Comparison of ENCODE assay signal across 1 cellular context in genomic region chr6:27388293-27389197, GRCh38.
TF ChIP-seq lines count a peak whose summit lies in the region.

TSS of gene ZNF391 (plus strand) at chr6:27388759. CDS start at chr6:27400371, 11,612 bp downstream.

TF ChIP-seq in HepG2, 621 proteins besides CTCF, POLR2A, EP300 and RAD21 (continued from another document and continues in another):
- TF ChIP-seq DBP (CRISPR knock-in tag; IDR thresholded peaks at IDR 0.05; ENCODE audit: not compliant biosample characterization) (no peak), IRF1 (CRISPR knock-in tag; IDR thresholded peaks at IDR 0.05; ENCODE audit: low read depth) (peak; percentile 87; the same call in 1 of the 2 replicates), ISX (CRISPR knock-in tag; conservative IDR thresholded peaks at IDR 0.05) (no peak; the same call in 1 of the 2 replicates), U2AF1 (optimal IDR thresholded peaks at IDR 0.05; ENCODE audit: low read depth, low read length) (peak; percentile 96), ZNF879 (CRISPR knock-in tag; IDR thresholded peaks at IDR 0.05) (peak; percentile 54), ZNF138 (CRISPR knock-in tag; IDR thresholded peaks at IDR 0.05; ENCODE audit: low read depth) (peak; percentile 22; the same call in 1 of the 2 replicates), FOXK1 (CRISPR knock-in tag; IDR thresholded peaks at IDR 0.05; ENCODE audit: borderline replicate concordance, low read depth) (peak; percentile 77; the same call in 1 of the 2 replicates), NFYB (CRISPR knock-in tag; IDR thresholded peaks at IDR 0.05) (peak; percentile 70), ZNF207 (IDR thresholded peaks at IDR 0.05; ENCODE audit: borderline replicate concordance) (no peak), HNRNPLL (IDR thresholded peaks at IDR 0.05; ENCODE audit: low read depth, low read length, poor library complexity, severe bottlenecking) (peak; percentile 79), RNF219 (CRISPR knock-in tag; IDR thresholded peaks at IDR 0.05) (peak; percentile 80; the same call in 1 of the 2 replicates), ZBTB21 (CRISPR knock-in tag; IDR thresholded peaks at IDR 0.05) (no peak), NCOR1 (IDR thresholded peaks at IDR 0.05; ENCODE audit: borderline replicate concordance, low read length) (no peak), ARNTL (CRISPR knock-in tag; IDR thresholded peaks at IDR 0.05) (no peak; the same call in 1 of the 2 replicates), KAT2B (IDR thresholded peaks at IDR 0.05; ENCODE audit: borderline replicate concordance, low read depth, low read length) (no peak), ZXDC (CRISPR knock-in tag; IDR thresholded peaks at IDR 0.05) (peak; percentile 72), SSRP1 (CRISPR knock-in tag; IDR thresholded peaks at IDR 0.05) (peak; percentile 74; the same call in 1 of the 2 replicates), MLLT10 (CRISPR knock-in tag; IDR thresholded peaks at IDR 0.05) (no peak), PATZ1 (CRISPR knock-in tag; IDR thresholded peaks at IDR 0.05) (peak; percentile 33; the same call in 1 of the 2 replicates), ZNF547 (CRISPR knock-in tag; IDR thresholded peaks at IDR 0.05) (peak; percentile 93), ZNF788 (CRISPR knock-in tag; IDR thresholded peaks at IDR 0.05; ENCODE audit: borderline replicate concordance) (peak; percentile 94), ZFP91 (CRISPR knock-in tag; IDR thresholded peaks at IDR 0.05; ENCODE audit: borderline replicate concordance) (peak; percentile 97), HINFP (CRISPR knock-in tag; IDR thresholded peaks at IDR 0.05; ENCODE audit: low read depth) (peak; percentile 86), SP4 (CRISPR knock-in tag; IDR thresholded peaks at IDR 0.05) (no peak), SP140L (CRISPR knock-in tag; IDR thresholded peaks at IDR 0.05; ENCODE audit: borderline replicate concordance) (peak; percentile 87; the same call in 1 of the 2 replicates), KDM5B (CRISPR knock-in tag; IDR thresholded peaks at IDR 0.05; ENCODE audit: borderline replicate concordance) (peak; percentile 91), GLMP (CRISPR knock-in tag; IDR thresholded peaks at IDR 0.05; ENCODE audit: borderline replicate concordance) (no peak), HMGXB3 (CRISPR knock-in tag; IDR thresholded peaks at IDR 0.05; ENCODE audit: borderline replicate concordance) (peak; percentile 78; the same call in 1 of the 2 replicates), TEAD3 (CRISPR knock-in tag; optimal IDR thresholded peaks at IDR 0.05; ENCODE audit: borderline replicate concordance) (peak; percentile 95), SRF (IDR thresholded peaks at IDR 0.05; ENCODE audit: low read depth, low read length) (peak; percentile 53; the same call in 1 of the 2 replicates), TARDBP (CRISPR knock-in tag; IDR thresholded peaks at IDR 0.05) (peak; percentile 95)
